ENCODE assay signal across 24 cellular contexts in the genomic region with DNA sequence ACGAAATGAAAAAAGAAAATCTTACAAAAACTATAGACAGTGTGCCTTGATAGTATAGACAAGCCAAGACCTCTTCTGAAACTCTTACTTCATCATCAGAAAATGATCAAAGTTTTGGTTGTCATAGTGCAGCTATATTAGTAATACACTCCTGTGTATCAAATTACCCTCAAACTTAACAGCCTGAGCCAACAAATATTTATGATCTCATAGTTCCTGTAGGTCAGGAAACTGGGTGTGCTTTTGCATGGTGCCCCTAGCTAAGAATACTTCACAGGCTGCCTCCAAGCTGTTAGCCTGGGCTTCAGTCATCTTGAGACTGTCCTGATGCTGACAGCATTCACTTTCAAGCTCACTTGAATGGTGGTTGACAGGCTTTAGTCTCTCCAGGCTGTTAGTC.
A peak's percentile ranks its signal among the peaks of the same experiment; 100 is the strongest.
DNase-seq lines count a peak whose midpoint lies in the region; ATAC-seq, FAIRE-seq and TF ChIP-seq lines count a peak whose summit lies in the region.
"Had no signal": no experiment of that assay in that cellular context is flagged by ENCODE, and none has a peak within 500 bp of the region (broad histone marks: within the 10 kb centered on the region; RNA-seq: fewer than 3 reads in every experiment).

No MANE protein-coding gene starts in this region.

- peaks cover 39% of the 10 kb centered on the region for H3K4me1 Mint-ChIP-seq in astrocyte (ENCODE audit: low read depth, unreplicated experiment)
- no peaks in the 10 kb centered on the region for H3K4me1 Mint-ChIP-seq in activated naive CD8-positive, alpha-beta T cell treated with anti-CD3 and anti-CD28 coated beads for 36 hours
- H3K4me1 Mint-ChIP-seq: CD8-positive, alpha-beta memory T cell had no signal

- DNase-seq in Daoy (ENCODE audit: low read depth), result peak; percentile 3
- peak; percentile 59 for DNase-seq in HCEC 1CT
- peak; percentile 62 for DNase-seq in astrocyte (ENCODE audit: low read depth)
- no peak for DNase-seq in activated CD8-positive, alpha-beta memory T cell treated with anti-CD3 and anti-CD28 coated beads, Interleukin-2, amount 50 U/mL, for 4 hours
- no peak for DNase-seq in activated naive CD8-positive, alpha-beta T cell treated with anti-CD3 and anti-CD28 coated beads for 36 hours
- DNase-seq: ACHN; C1 segment of cervical spinal cord; CD8-positive, alpha-beta memory T cell; DMS79 treated with DMSO at 0.1 percent for 48 hours; GDM1; NCI-H1105 treated with DMSO at 0.1 percent for 48 hours; NCI-H1694; NCI-H2081 treated with DMSO at 0.1 percent for 48 hours; NCI-H524; PC-3; RPMI8226; SJCRH30; SW 1271 had no signal

- no peak overlapping the region for H3K27ac ChIP-seq in astrocyte (ENCODE audit: low read depth, low read length)
- H3K27ac ChIP-seq: SJCRH30 had no signal

- no peaks in the 10 kb centered on the region for H3K27me3 Mint-ChIP-seq in astrocyte (ENCODE audit: low read depth, unreplicated experiment)
- no peaks in the 10 kb centered on the region for H3K27me3 Mint-ChIP-seq in activated naive CD8-positive, alpha-beta T cell treated with anti-CD3 and anti-CD28 coated beads for 36 hours
- H3K27me3 Mint-ChIP-seq: CD8-positive, alpha-beta memory T cell had no signal

- H3K4me1 ChIP-seq in astrocyte (ENCODE audit: insufficient read depth, low read length), result peaks cover 30% of the 10 kb centered on the region
- peaks cover 45% of the 10 kb centered on the region for H3K4me1 ChIP-seq in skeletal muscle satellite cell (ENCODE audit: control insufficient read depth, insufficient read depth, low read length)
- H3K4me1 ChIP-seq: SJCRH30 had no signal

- H3K36me3 ChIP-seq in astrocyte (ENCODE audit: insufficient read depth, low read length), result no peaks in the 10 kb centered on the region
- H3K36me3 ChIP-seq in skeletal muscle satellite cell (ENCODE audit: insufficient read depth, low read length), result no peaks in the 10 kb centered on the region
- H3K36me3 ChIP-seq: SJCRH30 had no signal

- ATAC-seq in GM19023 (IDR thresholded peaks at IDR 0.05; ENCODE audit: unreplicated experiment), result no peak
- ATAC-seq: GM23338, HCT116, K562, PC-3 had no signal

- no peaks in the 10 kb centered on the region for H4K20me1 ChIP-seq in astrocyte (ENCODE audit: insufficient read depth, low read length)

- no peak overlapping the region for H3K4me3 Mint-ChIP-seq in astrocyte (ENCODE audit: unreplicated experiment)
- no peak overlapping the region for H3K4me3 Mint-ChIP-seq in activated naive CD8-positive, alpha-beta T cell treated with anti-CD3 and anti-CD28 coated beads for 36 hours
- H3K4me3 Mint-ChIP-seq: CD8-positive, alpha-beta memory T cell; GM23338 had no signal

- H3K9me3 ChIP-seq in astrocyte (ENCODE audit: insufficient read depth, low read depth, low read length) (no peaks in the 10 kb centered on the region), skeletal muscle satellite cell (replicated peaks; ENCODE audit: low read length) (no peaks in the 10 kb centered on the region)
- H3K9me3 ChIP-seq: SJCRH30 had no signal

- H3K9me3 Mint-ChIP-seq in astrocyte (ENCODE audit: unreplicated experiment), result peaks cover 3% of the 10 kb centered on the region
- peaks cover 1% of the 10 kb centered on the region for H3K9me3 Mint-ChIP-seq in activated naive CD8-positive, alpha-beta T cell treated with anti-CD3 and anti-CD28 coated beads for 36 hours

- no peak overlapping the region for H2AFZ ChIP-seq in astrocyte (ENCODE audit: low read depth, low read length)
- H2AFZ ChIP-seq: GM23338 had no signal

- no peak overlapping the region for H3K27ac Mint-ChIP-seq in astrocyte (ENCODE audit: unreplicated experiment)
- no peak overlapping the region for H3K27ac Mint-ChIP-seq in activated naive CD8-positive, alpha-beta T cell treated with anti-CD3 and anti-CD28 coated beads for 36 hours
- H3K27ac Mint-ChIP-seq: CD8-positive, alpha-beta memory T cell; GM23338 had no signal

- H3K79me2 ChIP-seq in astrocyte (ENCODE audit: insufficient read depth, low read length), result no peaks in the 10 kb centered on the region

- TF ChIP-seq CTCF in astrocyte (IDR thresholded peaks at IDR 0.05; ENCODE audit: insufficient read depth, low read depth, low read length), result no peak

- no peak overlapping the region for H3K9ac ChIP-seq in astrocyte (ENCODE audit: low read length)
- H3K9ac ChIP-seq in skeletal muscle satellite cell (ENCODE audit: low read depth, low read length), result no peak overlapping the region

- H3K4me2 ChIP-seq in astrocyte (ENCODE audit: low read length), result peak overlapping the region; percentile 47
- H3K4me2 ChIP-seq in skeletal muscle satellite cell (ENCODE audit: low read length), result peak overlapping the region; percentile 13
- H3K4me2 ChIP-seq: GM23338 had no signal

- no peak for FAIRE-seq in astrocyte (lab: Jason Lieb, UNC)
- FAIRE-seq: D721Med, K562 had no signal

- H3K36me3 Mint-ChIP-seq in astrocyte (ENCODE audit: low read depth, unreplicated experiment), result no peaks in the 10 kb centered on the region
- H3K36me3 Mint-ChIP-seq in activated naive CD8-positive, alpha-beta T cell treated with anti-CD3 and anti-CD28 coated beads for 36 hours, result no peaks in the 10 kb centered on the region
- H3K36me3 Mint-ChIP-seq: CD8-positive, alpha-beta memory T cell had no signal

- H3K4me3 ChIP-seq in astrocyte (ENCODE audit: insufficient read depth, low read depth, low read length), result no peak overlapping the region
- no peak overlapping the region for H3K4me3 ChIP-seq in skeletal muscle satellite cell (ENCODE audit: low read length)
- H3K4me3 ChIP-seq: GM23338, K562, SJCRH30 had no signal

- H3K27me3 ChIP-seq in astrocyte (ENCODE audit: insufficient read depth, low read length), result no peaks in the 10 kb centered on the region
- no peaks in the 10 kb centered on the region for H3K27me3 ChIP-seq in skeletal muscle satellite cell (ENCODE audit: control insufficient read depth, insufficient read depth, low read length)
- H3K27me3 ChIP-seq: SJCRH30 had no signal

Comparison
In these comparisons a context has a peak if more than half of its experiments do, and no peak if none do; other contexts are left out.
1. DNase-seq: peak in Daoy (single experiment), HCEC 1CT (single experiment) and astrocyte (single experiment); none in activated CD8-positive, alpha-beta memory T cell treated with anti-CD3 and anti-CD28 coated beads, Interleukin-2, amount 50 U/mL, for 4 hours (single experiment) and activated naive CD8-positive, alpha-beta T cell treated with anti-CD3 and anti-CD28 coated beads for 36 hours (single experiment).